ENCODE assay signal across 8 cellular contexts in the genomic region with DNA sequence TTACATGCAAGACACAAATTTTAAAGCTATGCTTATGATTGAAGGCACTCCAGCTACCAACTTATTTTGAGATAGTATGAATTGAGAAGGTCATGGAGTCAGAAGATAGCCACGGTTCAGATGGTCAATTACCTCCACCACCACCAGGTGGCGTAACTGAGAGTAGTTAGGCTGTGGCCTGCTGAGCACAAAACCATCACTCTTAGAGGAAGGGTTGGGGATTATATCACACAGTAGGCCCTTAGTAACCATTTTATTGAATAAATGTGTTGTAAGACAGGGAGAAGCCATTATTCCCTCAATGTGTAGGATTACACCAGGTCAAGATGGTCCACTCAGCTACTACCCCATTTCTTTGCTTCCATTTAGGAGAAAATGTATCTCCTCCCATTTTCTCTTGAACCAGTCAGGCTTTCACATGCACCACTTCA. TPM values are rescaled to one million over a fixed set of nuclear protein-coding genes. Genes with fewer than 3 reads are reported as not detected.
DNase-seq lines count a peak whose midpoint lies in the region; ATAC-seq and TF ChIP-seq lines count a peak whose summit lies in the region.

No MANE protein-coding gene starts in this region.

- 10 to 40% methylated on average over 1 to 2 of the region's 2 CpGs for WGBS in endodermal cell (ENCODE audit: insufficient coverage in 1 of 2, insufficient read length in 1 of 2), 2 experiments

- peak; percentile 59 for ATAC-seq in GM18499 (IDR thresholded peaks at IDR 0.05; ENCODE audit: insufficient read depth, unreplicated experiment)
- peak; percentile 67 for ATAC-seq in HG03064 (IDR thresholded peaks at IDR 0.05; ENCODE audit: low read depth, unreplicated experiment)
- ATAC-seq in naive B cell (ENCODE audit: low read depth in 2 of 2): peak; percentile 68 to 82

- DNase-seq in ACHN (peak; percentile 65), NCI-H460 (ENCODE audit: extremely low read depth, low read depth) (peak; percentile 70), endodermal cell (peak; percentile 92), naive B cell (peak; percentile 54)
- DNase-seq in activated CD4-positive, alpha-beta memory T cell treated with anti-CD3 and anti-CD28 coated beads, Interleukin-2, amount 10 ng/mL, durations not matched to agents 7 days and 5 days: peak; percentile 76
- DNase-seq in stimulated activated naive CD4-positive, alpha-beta T cell (lab: John Stamatoyannopoulos, UW): peak; percentile 9 to 69 (median 58)

- H3K9ac ChIP-seq in endodermal cell (ENCODE audit: extremely low read depth, low read length, poor library complexity, severe bottlenecking): no peak overlapping the region

- peaks cover 30% of the 10 kb centered on the region for H3K36me3 ChIP-seq in endodermal cell (ENCODE audit: control insufficient read depth, insufficient read depth, low read length)

- no peaks in the 10 kb centered on the region for H3K9me3 ChIP-seq in endodermal cell (ENCODE audit: control insufficient read depth, low read length)

- no peaks in the 10 kb centered on the region for H3K4me1 ChIP-seq in endodermal cell (ENCODE audit: control insufficient read depth, insufficient read depth, low read length)

- H3K36me3 Mint-ChIP-seq in activated CD4-positive, alpha-beta memory T cell treated with anti-CD3 and anti-CD28 coated beads, Interleukin-2, amount 10 ng/mL, durations not matched to agents 7 days and 5 days (ENCODE audit: low read depth): peaks cover 9% of the 10 kb centered on the region
- H3K36me3 Mint-ChIP-seq in endodermal cell (ENCODE audit: low read depth) (peaks cover 10% of the 10 kb centered on the region), naive B cell (no peaks in the 10 kb centered on the region)

- H3K9me3 Mint-ChIP-seq in activated CD4-positive, alpha-beta memory T cell treated with anti-CD3 and anti-CD28 coated beads, Interleukin-2, amount 10 ng/mL, durations not matched to agents 7 days and 5 days: no peaks in the 10 kb centered on the region
- H3K9me3 Mint-ChIP-seq in endodermal cell (no peaks in the 10 kb centered on the region), naive B cell (no peaks in the 10 kb centered on the region)

- H3K27ac ChIP-seq in endodermal cell (ENCODE audit: low read depth, low read length): no peak overlapping the region

- peak; percentile 95 for TF ChIP-seq CTCF in endodermal cell (conservative IDR thresholded peaks at IDR 0.05)

- H3K4me3 Mint-ChIP-seq in activated CD4-positive, alpha-beta memory T cell treated with anti-CD3 and anti-CD28 coated beads, Interleukin-2, amount 10 ng/mL, durations not matched to agents 7 days and 5 days: no peak overlapping the region
- no peak overlapping the region for H3K4me3 Mint-ChIP-seq in endodermal cell
- no peak overlapping the region for H3K4me3 Mint-ChIP-seq in naive B cell

- CTCF ChIA-PET in activated CD4-positive, alpha-beta memory T cell treated with anti-CD3 and anti-CD28 coated beads, Interleukin-2, amount 10 ng/mL, durations not matched to agents 7 days and 5 days (lab: Charles Lee): interaction anchor here (0.6 to 1.3 kb wide), 9 partner anchors 8 to 400 kb away, joined by 3 to 6 read pairs (median 4); a partner anchor contains a TSS

- in situ Hi-C loops in ACHN (cut with HindIII; ENCODE audit: low pct_ligation_motif_present, low pct_unique_long_range_greater_than_20kb, low sequenced_read_pairs): no loop called here

- H3K4me3 ChIP-seq in endodermal cell (ENCODE audit: low read length): no peak overlapping the region

- no peaks in the 10 kb centered on the region for H3K4me1 Mint-ChIP-seq in activated CD4-positive, alpha-beta memory T cell treated with anti-CD3 and anti-CD28 coated beads, Interleukin-2, amount 10 ng/mL, durations not matched to agents 7 days and 5 days
- H3K4me1 Mint-ChIP-seq in endodermal cell: peaks cover 5% of the 10 kb centered on the region
- no peaks in the 10 kb centered on the region for H3K4me1 Mint-ChIP-seq in naive B cell

- H3K27me3 Mint-ChIP-seq in activated CD4-positive, alpha-beta memory T cell treated with anti-CD3 and anti-CD28 coated beads, Interleukin-2, amount 10 ng/mL, durations not matched to agents 7 days and 5 days: no peaks in the 10 kb centered on the region
- H3K27me3 Mint-ChIP-seq in endodermal cell (ENCODE audit: insufficient read depth) (no peaks in the 10 kb centered on the region), naive B cell (no peaks in the 10 kb centered on the region)

- H3K27ac Mint-ChIP-seq in activated CD4-positive, alpha-beta memory T cell treated with anti-CD3 and anti-CD28 coated beads, Interleukin-2, amount 10 ng/mL, durations not matched to agents 7 days and 5 days: no peak overlapping the region
- H3K27ac Mint-ChIP-seq in endodermal cell (no peak overlapping the region), naive B cell (peak overlapping the region in 1 of 6 donors; percentile 4)

- POLR2A ChIA-PET in activated CD4-positive, alpha-beta memory T cell treated with anti-CD3 and anti-CD28 coated beads, Interleukin-2, amount 10 ng/mL, durations not matched to agents 7 days and 5 days (lab: Charles Lee): no interaction called here

- H3K27me3 ChIP-seq in endodermal cell (ENCODE audit: control insufficient read depth, insufficient read depth, low read length, poor library complexity, severe bottlenecking): no peaks in the 10 kb centered on the region

RNA-seq across cellular contexts. Expression of a gene that starts 18.8 kb away (rescaled TPM):
- not detected in 2 replicates for total RNA-seq in NCI-H460 (2014; rRNA removed; shearing (Covaris generic))
- 0.13 TPM in 1 of 2 replicates, not detected in the other for polyA plus RNA-seq in NCI-H460 (2014; cell fraction: nucleus; rRNA removed)
- total RNA-seq in activated CD4-positive, alpha-beta memory T cell treated with anti-CD3 and anti-CD28 coated beads, Interleukin-2, amount 10 ng/mL, durations not matched to agents 7 days and 5 days: not detected
- total RNA-seq in endodermal cell: not detected
- 0.39 TPM for polyA plus RNA-seq in endodermal cell (2013, experiment 1 of 2)
- 0.29 TPM for polyA plus RNA-seq in endodermal cell (2013, experiment 2 of 2)
- polyA plus RNA-seq in naive B cell (ENCODE audit: low read depth in 6 of 6): not detected

RNA-seq across cellular contexts. Expression of a gene that starts 45.4 kb away (rescaled TPM):
- total RNA-seq in NCI-H460 (2014; rRNA removed; shearing (Covaris generic)): 38.4 and 45.4 TPM in 2 replicates
- 74.1 and 94.3 TPM in 2 replicates for polyA plus RNA-seq in NCI-H460 (2014; cell fraction: nucleus; rRNA removed)
- 10 to 100 TPM; 35.4 to 36.2 TPM for total RNA-seq in activated CD4-positive, alpha-beta memory T cell treated with anti-CD3 and anti-CD28 coated beads, Interleukin-2, amount 10 ng/mL, durations not matched to agents 7 days and 5 days
- 10 to 100 TPM; 45.2 to 56.0 TPM for total RNA-seq in endodermal cell
- polyA plus RNA-seq in endodermal cell (2013, experiment 1 of 2): 39.0 TPM
- 29.5 TPM for polyA plus RNA-seq in endodermal cell (2013, experiment 2 of 2)
- polyA plus RNA-seq in naive B cell (ENCODE audit: low read depth in 6 of 6): 10 to 100 TPM in 4 of 6 donors, 1 to 10 TPM in 2; 7.5 to 21.5 (median 12.1) TPM

RNA-seq across cellular contexts. Expression of a gene that starts 49.0 kb away (rescaled TPM):
- 5.4 and 6.2 TPM in 2 replicates for total RNA-seq in NCI-H460 (2014; rRNA removed; shearing (Covaris generic))
- 4.4 and 7.0 TPM in 2 replicates for polyA plus RNA-seq in NCI-H460 (2014; cell fraction: nucleus; rRNA removed)
- 1 to 10 TPM in 1 of 2 experiments, under 1 TPM in 1; 0.90 to 1.1 TPM for total RNA-seq in activated CD4-positive, alpha-beta memory T cell treated with anti-CD3 and anti-CD28 coated beads, Interleukin-2, amount 10 ng/mL, durations not matched to agents 7 days and 5 days
- 1 to 10 TPM; 3.2 to 6.5 TPM for total RNA-seq in endodermal cell
- 6.7 TPM for polyA plus RNA-seq in endodermal cell (2013, experiment 1 of 2)
- polyA plus RNA-seq in endodermal cell (2013, experiment 2 of 2): 8.1 TPM
- under 1 TPM in 3 of 6 donors, not detected in 3; 0.19 to 0.44 (median 0.29) TPM for polyA plus RNA-seq in naive B cell (ENCODE audit: low read depth in 6 of 6)

RNA-seq across cellular contexts. Expression of a gene that starts 55.9 kb away (rescaled TPM):
- total RNA-seq in NCI-H460 (2014; rRNA removed; shearing (Covaris generic)): 32.0 and 34.0 TPM in 2 replicates
- polyA plus RNA-seq in NCI-H460 (2014; cell fraction: nucleus; rRNA removed): 31.2 and 34.1 TPM in 2 replicates
- total RNA-seq in activated CD4-positive, alpha-beta memory T cell treated with anti-CD3 and anti-CD28 coated beads, Interleukin-2, amount 10 ng/mL, durations not matched to agents 7 days and 5 days: 10 to 100 TPM; 48.8 to 49.6 TPM
- total RNA-seq in endodermal cell: 10 to 100 TPM; 59.5 to 72.7 TPM
- 50.7 TPM for polyA plus RNA-seq in endodermal cell (2013, experiment 1 of 2)
- polyA plus RNA-seq in endodermal cell (2013, experiment 2 of 2): 49.7 TPM
- polyA plus RNA-seq in naive B cell (ENCODE audit: low read depth in 6 of 6): 100 to 1,000 TPM in 1 of 6 donors, 10 to 100 TPM in 5; 43.4 to 107 (median 63.8) TPM
